17 cellular contexts compared by ENCODE assay signal in genomic region chr6:33591633-33592032, GRCh38. TPM values are rescaled to one million over a fixed set of nuclear protein-coding genes. Genes with fewer than 3 reads are reported as not detected.
DNase-seq lines count a peak whose midpoint lies in the region; ATAC-seq, FAIRE-seq and TF ChIP-seq lines count a peak whose summit lies in the region.
"Had no signal": no experiment of that assay in that cellular context is flagged by ENCODE, and none has a peak within 500 bp of the region (broad histone marks: within the 10 kb centered on the region; RNA-seq: fewer than 3 reads in every experiment).

No MANE protein-coding gene starts in this region.

- H4K20me1 ChIP-seq in HepG2 (ENCODE audit: insufficient read depth, low read length): no peaks in the 10 kb centered on the region

- WGBS in HepG2 (ENCODE audit: low lambda C conversion rate): 75% methylated on average over 9 of the region's 9 CpGs
- WGBS in right lobe of liver (ENCODE audit: insufficient coverage, low coverage, low lambda C conversion rate, missing lambda C conversion rate): 84% methylated on average over 9 of the region's 9 CpGs
- 87 to 89% methylated on average over 8 to 9 of the region's 9 CpGs for WGBS in body of pancreas, 2 donors

- DNase-seq in HepG2 (ENCODE audit: low spot score) (no peak), right lobe of liver (no peak), body of pancreas (no peak), vagina (ENCODE audit: extremely low spot score in 2 of 2) (no peak), mucosa of gallbladder (ENCODE audit: low spot score) (no peak), GM13976 (ENCODE audit: low spot score) (no peak), NCI-H748 treated with DMSO at 0.1 percent for 48 hours (lab: John Stamatoyannopoulos, UW) (no peak)
- no peak for DNase-seq in naive thymus-derived CD4-positive, alpha-beta T cell
- DNase-seq: activated T-cell treated with anti-CD3 and anti-CD28 coated beads, Interleukin-2, amount 50 U/mL, for 48 hours; central memory CD4-positive, alpha-beta T cell; COR-L47; NCI-H1417; NCI-H345; nucleus accumbens; stimulated activated CD4-positive, alpha-beta T cell treated with anti-CD3 and anti-CD28 coated beads, Interleukin-4, amount 100 ng/mL, for 24 hours had no signal

- H3K4me3 Mint-ChIP-seq in naive thymus-derived CD4-positive, alpha-beta T cell: peak overlapping the region in 7 of 10 donors; percentile 35 to 89 (median 80)

- no peaks in the 10 kb centered on the region for H3K36me3 ChIP-seq in HepG2 (replicated peaks in 1 of 2; ENCODE audit: control insufficient read depth in 1 of 2, insufficient read depth in 2 of 2, low read length in 2 of 2)
- no peaks in the 10 kb centered on the region for H3K36me3 ChIP-seq in right lobe of liver
- H3K36me3 ChIP-seq in body of pancreas (replicated peaks in 1 of 2; ENCODE audit: insufficient read depth in 1 of 2, low read depth in 2 of 2): no peaks in the 10 kb centered on the region
- H3K36me3 ChIP-seq in naive thymus-derived CD4-positive, alpha-beta T cell (ENCODE audit: control insufficient read depth in 2 of 3, insufficient read depth in 3 of 3, low read length in 3 of 3): no peaks in the 10 kb centered on the region
- H3K36me3 ChIP-seq in vagina: no peaks in the 10 kb centered on the region
- H3K36me3 ChIP-seq: HAP-1 had no signal

- peaks cover 16 to 29% (median 20%) of the 10 kb centered on the region in 7 donors for H3K4me1 Mint-ChIP-seq in naive thymus-derived CD4-positive, alpha-beta T cell

- no peak for TF ChIP-seq CTCF in HepG2 (CRISPR knock-in tag; IDR thresholded peaks at IDR 0.05)
- TF ChIP-seq CTCF in right lobe of liver (IDR thresholded peaks at IDR 0.05): no peak
- no peak for TF ChIP-seq CTCF in body of pancreas (IDR thresholded peaks at IDR 0.05)
- no peak for TF ChIP-seq CTCF in vagina (IDR thresholded peaks at IDR 0.05)
- TF ChIP-seq CTCF in GM13976 (IDR thresholded peaks at IDR 0.05; ENCODE audit: borderline replicate concordance, control extremely low read depth, extremely low read depth, insufficient read depth, missing control alignments): no peak

- peak overlapping the region; percentile 84; the same call in 1 of the 2 replicates for H3K9ac ChIP-seq in HepG2 (ENCODE audit: insufficient read depth, low read depth, low read length)

- no peaks in the 10 kb centered on the region for H3K9me3 Mint-ChIP-seq in naive thymus-derived CD4-positive, alpha-beta T cell

- no peak overlapping the region for H2AFZ ChIP-seq in HepG2 (ENCODE audit: low read length)

- ATAC-seq in HepG2 (no peak), right lobe of liver (no peak), body of pancreas (no peak)
- ATAC-seq in naive thymus-derived CD4-positive, alpha-beta T cell: no peak

- peaks cover 46% of the 10 kb centered on the region for H3K4me1 ChIP-seq in HepG2 (ENCODE audit: insufficient read depth, low read length)
- H3K4me1 ChIP-seq in right lobe of liver: peaks cover 0 to 6% (median 0%) of the 10 kb centered on the region in 4 donors
- H3K4me1 ChIP-seq in body of pancreas: peaks cover 29% of the 10 kb centered on the region
- peaks cover 5% of the 10 kb centered on the region in 2 donors for H3K4me1 ChIP-seq in naive thymus-derived CD4-positive, alpha-beta T cell (ENCODE audit: control insufficient read depth in 2 of 2, insufficient read depth in 2 of 2, low read length in 2 of 2)
- H3K4me1 ChIP-seq in vagina: peaks cover 34% of the 10 kb centered on the region
- H3K4me1 ChIP-seq: HAP-1 had no signal

- TF ChIP-seq POLR2A in HepG2 (IDR thresholded peaks at IDR 0.05; ENCODE audit: insufficient read depth in 1 of 2, low read depth in 2 of 2, low read length in 2 of 2) (no peak), right lobe of liver (IDR thresholded peaks at IDR 0.05) (no peak), body of pancreas (IDR thresholded peaks at IDR 0.05) (no peak), vagina (IDR thresholded peaks at IDR 0.05) (no peak)

- H3K27ac ChIP-seq in HepG2 (ENCODE audit: extremely low read length, insufficient read depth, low read length) (no peak overlapping the region), right lobe of liver (no peak overlapping the region), body of pancreas (peak overlapping the region in 3 of 4 donors; percentile 86 to 91 (median 91)), vagina (peak overlapping the region; percentile 87)
- no peak overlapping the region for H3K27ac ChIP-seq in naive thymus-derived CD4-positive, alpha-beta T cell (ENCODE audit: low read depth, low read length)

- no peaks in the 10 kb centered on the region for H3K79me2 ChIP-seq in HepG2 (ENCODE audit: insufficient read depth, low read length)

- TF ChIP-seq EP300 in HepG2 (IDR thresholded peaks at IDR 0.05; ENCODE audit: low read depth in 2 of 2, low read length in 2 of 2): no peak
- TF ChIP-seq EP300 in HepG2 (CRISPR knock-in tag; IDR thresholded peaks at IDR 0.05; ENCODE audit: borderline replicate concordance): no peak; the same call in 1 of the 2 replicates

- no peak for TF ChIP-seq RAD21 in HepG2 (CRISPR knock-in tag; IDR thresholded peaks at IDR 0.05)

- POLR2A ChIA-PET in HepG2 (lab: Yijun Ruan, JAX): interaction anchor here (1.3 to 3.9 kb wide), 6 partner anchors 12 to 102 kb away, joined by 3 to 37 read pairs (median 16); partner anchors contain the start of gene ITPR3
- POLR2A ChIA-PET in naive thymus-derived CD4-positive, alpha-beta T cell (lab: Charles Lee): interaction anchor here (0.5 to 2.9 kb wide), 8 partner anchors 16 to 137 kb away, joined by 3 to 19 read pairs (median 6); partner anchors contain the start of genes ITPR3 and ZBTB9

- H3K4me2 ChIP-seq in HepG2 (ENCODE audit: low read depth, low read length): peak overlapping the region; percentile 94

- H3K27me3 ChIP-seq in HepG2 (ENCODE audit: control insufficient read depth in 1 of 2, insufficient read depth in 2 of 2, low read length in 2 of 2) (0 out of 5 replicates have a peak, but pooled peaks cover 0 to 3% of the 10 kb centered on the region in 2 experiments), right lobe of liver (no peaks in the 10 kb centered on the region), body of pancreas (no peaks in the 10 kb centered on the region), vagina (no peaks in the 10 kb centered on the region)
- H3K27me3 ChIP-seq in naive thymus-derived CD4-positive, alpha-beta T cell (ENCODE audit: control insufficient read depth in 2 of 2, insufficient read depth in 2 of 2, low read length in 2 of 2): no peaks in the 10 kb centered on the region

- in situ Hi-C loops in HepG2 (cut with HindIII; ENCODE audit: extremely low pct_ligation_motif_present, low pct_unique_long_range_greater_than_20kb): no loop called here
- in situ Hi-C loops in GM13976 (cut with MboI; ENCODE audit: low sequenced_read_pairs, unreplicated experiment): no loop called here

- H3K27me3 Mint-ChIP-seq in naive thymus-derived CD4-positive, alpha-beta T cell: peaks cover 0 to 4% (median 0%) of the 10 kb centered on the region in 5 donors

- H3K36me3 Mint-ChIP-seq in naive thymus-derived CD4-positive, alpha-beta T cell: no peaks in the 10 kb centered on the region

- H3K4me3 ChIP-seq in HepG2 (replicated peaks in 1 of 3; ENCODE audit: insufficient read depth in 1 of 3, low read depth in 2 of 3, low read length in 3 of 3): peak overlapping the region in 1 of 3 experiments; percentile 72; a peak in 1 of 6 replicates
- no peak overlapping the region for H3K4me3 ChIP-seq in right lobe of liver
- no peak overlapping the region for H3K4me3 ChIP-seq in body of pancreas
- H3K4me3 ChIP-seq in naive thymus-derived CD4-positive, alpha-beta T cell (ENCODE audit: low read length): no peak overlapping the region
- no peak overlapping the region for H3K4me3 ChIP-seq in vagina
- H3K4me3 ChIP-seq: HAP-1, lung had no signal

- H3K9me3 ChIP-seq in HepG2 (ENCODE audit: low read length): no peaks in the 10 kb centered on the region
- no peaks in the 10 kb centered on the region for H3K9me3 ChIP-seq in right lobe of liver
- no peaks in the 10 kb centered on the region for H3K9me3 ChIP-seq in body of pancreas
- H3K9me3 ChIP-seq in naive thymus-derived CD4-positive, alpha-beta T cell (ENCODE audit: control insufficient read depth in 2 of 3, low read length in 3 of 3): no peaks in the 10 kb centered on the region
- H3K9me3 ChIP-seq in vagina: no peaks in the 10 kb centered on the region
- H3K9me3 ChIP-seq: HAP-1 had no signal

- CTCF ChIA-PET in HepG2 (lab: Yijun Ruan, JAX; ENCODE audit: low intra/inter-chr PET ratio, low total read pairs): interaction anchor here (2.9 to 4.1 kb wide), 3 partner anchors 16 to 109 kb away, joined by 16 to 72 read pairs (median 24); no protein-coding TSS in a partner anchor
- CTCF ChIA-PET in naive thymus-derived CD4-positive, alpha-beta T cell (lab: Charles Lee): interaction anchor here (0.7 to 2.1 kb wide), 5 partner anchors 10 to 112 kb away, joined by 3 to 14 read pairs (median 4); no protein-coding TSS in a partner anchor

- no TSS peak for BruUV-seq in HepG2 (replicated peaks; lab: Mats Ljungman, UMichigan)

- FAIRE-seq in HepG2 (lab: Jason Lieb, UNC): no peak

- peak overlapping the region in 8 of 9 donors; percentile 11 to 98 (median 86) for H3K27ac Mint-ChIP-seq in naive thymus-derived CD4-positive, alpha-beta T cell

- intact Hi-C loops in HepG2 (cut with micrococcal nuclease; ENCODE audit: unreplicated experiment) (no loop called here), right lobe of liver (cut with DNase I) (no loop called here), body of pancreas (cut with DNase I) (no loop called here), vagina (cut with DNase I) (loop anchor here (5.0 kb wide), 1 partner anchor 111 kb away; no protein-coding TSS in a partner anchor)
- intact Hi-C loops in naive thymus-derived CD4-positive, alpha-beta T cell (cut with micrococcal nuclease): loop anchor here in 1 of 2 donors (1.0 to 2.0 kb wide), 4 partner anchors 15 to 78 kb away; partner anchors contain the start of gene ITPR3

RNA-seq across cellular contexts. Expression of gene BAK1, which starts 11.6 kb away (rescaled TPM):
- 23.8 and 25.9 TPM in 2 replicates for total RNA-seq in HepG2 (2016; rRNA removed; fragmentation: Illumina TruSeq; extraction: Trizol)
- 16.2 and 22.7 TPM in 2 replicates for total RNA-seq in HepG2 (2016; cell fraction: cytosol; rRNA removed; fragmentation: Illumina TruSeq; extraction: Trizol; ENCODE audit: low read depth)
- total RNA-seq in HepG2 (2016; cell fraction: insoluble cytoplasmic fraction; rRNA removed; fragmentation: Illumina TruSeq; extraction: Trizol): 24.2 and 26.8 TPM in 2 replicates
- total RNA-seq in HepG2 (2016; cell fraction: membrane; rRNA removed; fragmentation: Illumina TruSeq; extraction: Trizol): 40.6 and 46.1 TPM in 2 replicates
- total RNA-seq in HepG2 (2016; cell fraction: nucleus; rRNA removed; fragmentation: Illumina TruSeq; extraction: Trizol): 11.2 and 14.0 TPM in 2 replicates
- 15.0 and 22.2 TPM in 2 replicates for polyA plus RNA-seq in HepG2 (2011; rRNA removed)
- 19.9 and 23.5 TPM in 2 replicates for polyA plus RNA-seq in HepG2 (2011; cell fraction: cytosol; rRNA removed)
- 13.5 and 15.1 TPM in 2 replicates for polyA plus RNA-seq in HepG2 (2011; cell fraction: nucleus; rRNA removed)
- polyA plus RNA-seq in HepG2 (2012): 10.2 and 16.3 TPM in 2 replicates
- 21.1 and 27.3 TPM in 2 replicates for polyA plus RNA-seq in HepG2 (2016; cell fraction: cytosol; fragmentation: Illumina TruSeq; extraction: Trizol; ENCODE audit: low read depth)
- polyA plus RNA-seq in HepG2 (2016; cell fraction: insoluble cytoplasmic fraction; fragmentation: Illumina TruSeq; extraction: Trizol; ENCODE audit: low read depth): 25.7 and 28.6 TPM in 2 replicates
- polyA plus RNA-seq in HepG2 (2016; cell fraction: membrane; fragmentation: Illumina TruSeq; extraction: Trizol; ENCODE audit: low read depth): 36.0 and 39.7 TPM in 2 replicates
- 24.6 and 25.1 TPM in 2 replicates for polyA plus RNA-seq in HepG2 (2016; cell fraction: nucleus; fragmentation: Illumina TruSeq; extraction: Trizol; ENCODE audit: insufficient read depth, low read depth)
- polyA minus RNA-seq in HepG2 (2011; rRNA and poly(A)+ RNA removed; ENCODE audit: low replicate concordance): 38.8 and 50.3 TPM in 2 replicates
- polyA minus RNA-seq in HepG2 (2011; cell fraction: cytosol; rRNA and poly(A)+ RNA removed): 14.0 and 16.7 TPM in 2 replicates
- polyA minus RNA-seq in HepG2 (2011; cell fraction: nucleus; rRNA and poly(A)+ RNA removed): 7.6 and 8.2 TPM in 2 replicates
- total RNA-seq in right lobe of liver: 10 to 100 TPM in 2 of 6 experiments, 1 to 10 TPM in 4; 4.4 to 11.4 (median 6.5) TPM
- total RNA-seq in body of pancreas: 1 to 10 TPM; 2.3 to 5.7 TPM
- total RNA-seq in naive thymus-derived CD4-positive, alpha-beta T cell: 10 to 100 TPM; 16.9 to 78.8 (median 22.0) TPM
- 10 to 100 TPM in 1 of 2 donors, 1 to 10 TPM in 1; 9.6 to 21.7 TPM for polyA plus RNA-seq in naive thymus-derived CD4-positive, alpha-beta T cell
- total RNA-seq in vagina: 19.2 TPM
- 28.2 TPM for total RNA-seq in mucosa of gallbladder

RNA-seq across cellular contexts. Expression of gene ITPR3, which starts 29.5 kb away (rescaled TPM):
- total RNA-seq in HepG2 (2016; rRNA removed; fragmentation: Illumina TruSeq; extraction: Trizol): 3.4 and 3.8 TPM in 2 replicates
- 0.30 and 0.44 TPM in 2 replicates for total RNA-seq in HepG2 (2016; cell fraction: cytosol; rRNA removed; fragmentation: Illumina TruSeq; extraction: Trizol; ENCODE audit: low read depth)
- total RNA-seq in HepG2 (2016; cell fraction: insoluble cytoplasmic fraction; rRNA removed; fragmentation: Illumina TruSeq; extraction: Trizol): 2.6 and 4.1 TPM in 2 replicates
- total RNA-seq in HepG2 (2016; cell fraction: membrane; rRNA removed; fragmentation: Illumina TruSeq; extraction: Trizol): 1.5 and 1.7 TPM in 2 replicates
- 5.0 and 5.8 TPM in 2 replicates for total RNA-seq in HepG2 (2016; cell fraction: nucleus; rRNA removed; fragmentation: Illumina TruSeq; extraction: Trizol)
- polyA plus RNA-seq in HepG2 (2011; rRNA removed): 21.4 and 27.4 TPM in 2 replicates
- polyA plus RNA-seq in HepG2 (2011; cell fraction: cytosol; rRNA removed): 11.6 and 15.9 TPM in 2 replicates
- 175 and 242 TPM in 2 replicates for polyA plus RNA-seq in HepG2 (2011; cell fraction: nucleus; rRNA removed)
- 10.0 and 18.8 TPM in 2 replicates for polyA plus RNA-seq in HepG2 (2012)
- polyA plus RNA-seq in HepG2 (2016; cell fraction: cytosol; fragmentation: Illumina TruSeq; extraction: Trizol; ENCODE audit: low read depth): 0.20 and 0.24 TPM in 2 replicates
- 1.6 and 2.3 TPM in 2 replicates for polyA plus RNA-seq in HepG2 (2016; cell fraction: insoluble cytoplasmic fraction; fragmentation: Illumina TruSeq; extraction: Trizol; ENCODE audit: low read depth)
- 0.54 and 0.78 TPM in 2 replicates for polyA plus RNA-seq in HepG2 (2016; cell fraction: membrane; fragmentation: Illumina TruSeq; extraction: Trizol; ENCODE audit: low read depth)
- 11.8 and 13.7 TPM in 2 replicates for polyA plus RNA-seq in HepG2 (2016; cell fraction: nucleus; fragmentation: Illumina TruSeq; extraction: Trizol; ENCODE audit: insufficient read depth, low read depth)
- 47.0 and 79.8 TPM in 2 replicates for polyA minus RNA-seq in HepG2 (2011; rRNA and poly(A)+ RNA removed; ENCODE audit: low replicate concordance)
- polyA minus RNA-seq in HepG2 (2011; cell fraction: cytosol; rRNA and poly(A)+ RNA removed): 20.4 and 20.8 TPM in 2 replicates
- 36.2 and 39.1 TPM in 2 replicates for polyA minus RNA-seq in HepG2 (2011; cell fraction: nucleus; rRNA and poly(A)+ RNA removed)
- 1 to 10 TPM in 4 of 6 experiments, under 1 TPM in 2; 0.79 to 3.5 (median 1.6) TPM for total RNA-seq in right lobe of liver
- total RNA-seq in body of pancreas: 10 to 100 TPM; 17.5 to 25.9 TPM
- 10 to 100 TPM; 35.6 to 65.7 (median 47.7) TPM for total RNA-seq in naive thymus-derived CD4-positive, alpha-beta T cell
- polyA plus RNA-seq in naive thymus-derived CD4-positive, alpha-beta T cell: 1 to 10 TPM; 1.7 to 7.3 TPM
- 50.1 TPM for total RNA-seq in vagina
- 104 TPM for total RNA-seq in mucosa of gallbladder

Comparison
In these comparisons a context has a peak if more than half of its experiments do, and no peak if none do; other contexts are left out.
1. H3K27ac ChIP-seq: peak in body of pancreas (3 of 4) and vagina (single experiment); none in HepG2 (single experiment), right lobe of liver (0 of 3) and naive thymus-derived CD4-positive, alpha-beta T cell (single experiment).